Comparison of ENCODE assay signal across 10 cellular contexts in genomic region chr20:23294166-23294565, GRCh38.
"Had no signal": no experiment of that assay in that cellular context is flagged by ENCODE, and none has a peak within 500 bp of the region (broad histone marks: within the 10 kb centered on the region; RNA-seq: fewer than 3 reads in every experiment).

No MANE protein-coding gene starts in this region.

- H3K27me3 ChIP-seq: cardiac muscle cell, neutrophil had no signal

- DNase-seq: activated CD4-positive, alpha-beta T cell treated with anti-CD3 and anti-CD28 coated beads, Interleukin-2, amount 50 U/mL, for 48 hours; effector memory CD8-positive, alpha-beta T cell; foreskin melanocyte; head of caudate nucleus; stimulated activated CD4-positive, alpha-beta T cell treated with anti-CD3 and anti-CD28 coated beads, Interleukin-2, amount 100 ng/mL, for 24 hours; stimulated activated naive CD4-positive, alpha-beta T cell treated with Interleukin-2 at 50 U/mL for 16 hours; T-helper 2 cell had no signal

- H3K27ac ChIP-seq: cardiac muscle cell, neutrophil had no signal

- H3K36me3 ChIP-seq: cardiac muscle cell, neutrophil had no signal

- H3K9me3 ChIP-seq: neutrophil had no signal

- H3K4me3 ChIP-seq: cardiac muscle cell had no signal

- ATAC-seq: effector memory CD8-positive, alpha-beta T cell; natural killer cell treated with Interleukin-12 subunit alpha and Interleukin-12 subunit beta and Interleukin-15 and Interleukin-18, amount 100 ng/mL, for 72 hours had no signal
